ENCODE assay signal across 9 cellular contexts in genomic region chr10:122054046-122055025, GRCh38.
A peak's percentile ranks its signal among the peaks of the same experiment; 100 is the strongest.
DNase-seq lines count a peak whose midpoint lies in the region; ATAC-seq and TF ChIP-seq lines count a peak whose summit lies in the region.
"Had no signal": no experiment of that assay in that cellular context is flagged by ENCODE, and none has a peak within 500 bp of the region (broad histone marks: within the 10 kb centered on the region; RNA-seq: fewer than 3 reads in every experiment).

No MANE protein-coding gene starts in this region.

- no peaks in the 10 kb centered on the region for H3K79me2 ChIP-seq in Karpas-422 (ENCODE audit: low read length)

- H3K9ac ChIP-seq in Karpas-422 (ENCODE audit: low read length): no peak overlapping the region

- DNase-seq in COLO668 (lab: John Stamatoyannopoulos, UW; ENCODE audit: unreplicated experiment) (peak; percentile 55), Karpas-422 (peak; percentile 56), cerebellar cortex (ENCODE audit: low spot score) (peak; percentile 42), mesothelial cell of epicardium (ENCODE audit: low spot score in 2 of 2, unreplicated experiment in 2 of 2) (no peak), Ammon's horn (ENCODE audit: low spot score) (no peak), A172 (ENCODE audit: low spot score) (no peak)

- no peak overlapping the region for H3K4me2 ChIP-seq in Karpas-422 (ENCODE audit: low read depth, low read length, poor library complexity, severe bottlenecking)

- H4K20me1 ChIP-seq in Karpas-422 (ENCODE audit: insufficient read depth, low read depth, low read length): no peaks in the 10 kb centered on the region

- no peaks in the 10 kb centered on the region for H3K27me3 Mint-ChIP-seq in mesothelial cell of epicardium (ENCODE audit: low read depth)

- no peak for ATAC-seq in HG02970 (IDR thresholded peaks at IDR 0.05; ENCODE audit: low FRiP score, unreplicated experiment)
- no peak for ATAC-seq in GM19035 (IDR thresholded peaks at IDR 0.05; ENCODE audit: unreplicated experiment)

- H3K27ac ChIP-seq in Karpas-422 (ENCODE audit: low read length): no peak overlapping the region

- H3K27me3 ChIP-seq in Karpas-422 (ENCODE audit: low read length): no peaks in the 10 kb centered on the region

- H3K9me2 ChIP-seq in Karpas-422 (replicated peaks; ENCODE audit: insufficient read depth, low read length): no peaks in the 10 kb centered on the region

- H3K4me1 ChIP-seq in Karpas-422 (ENCODE audit: low read length): no peaks in the 10 kb centered on the region
- H3K4me1 ChIP-seq: HAP-1 had no signal

- peaks cover 4% of the 10 kb centered on the region for H3K9me3 Mint-ChIP-seq in mesothelial cell of epicardium

- no peak overlapping the region for H3K27ac Mint-ChIP-seq in mesothelial cell of epicardium

- TF ChIP-seq CTCF in mesothelial cell of epicardium (IDR thresholded peaks at IDR 0.05; ENCODE audit: unreplicated experiment): peak; percentile 44

- H3K4me3 Mint-ChIP-seq in mesothelial cell of epicardium: no peak overlapping the region

- H3K36me3 ChIP-seq in Karpas-422 (ENCODE audit: insufficient read depth, low read length): no peaks in the 10 kb centered on the region
- H3K36me3 ChIP-seq: HAP-1 had no signal

- H3K9me3 ChIP-seq in Karpas-422 (ENCODE audit: low read length): no peaks in the 10 kb centered on the region
- H3K9me3 ChIP-seq: HAP-1 had no signal

- H3K4me3 ChIP-seq in Karpas-422 (ENCODE audit: low read length): no peak overlapping the region
- H3K4me3 ChIP-seq: HAP-1 had no signal

- H3K4me1 Mint-ChIP-seq in mesothelial cell of epicardium: peaks cover 5% of the 10 kb centered on the region

- H3K36me3 Mint-ChIP-seq in mesothelial cell of epicardium: no peaks in the 10 kb centered on the region

- no peak overlapping the region for H2AFZ ChIP-seq in Karpas-422 (ENCODE audit: low read length)

Comparison
In these comparisons a context has a peak if more than half of its experiments do, and no peak if none do; other contexts are left out.
1. DNase-seq: peak in COLO668 (single experiment), Karpas-422 (single experiment) and cerebellar cortex (single experiment); none in mesothelial cell of epicardium (0 of 2), Ammon's horn (single experiment) and A172 (single experiment).